Comparison of ENCODE assay signal across 8 cellular contexts in genomic region chr6:170152989-170153388, GRCh38.
DNase-seq lines count a peak whose midpoint lies in the region; ATAC-seq and TF ChIP-seq lines count a peak whose summit lies in the region.

No MANE protein-coding gene starts in this region.

- TF ChIP-seq EP300 in neural cell (conservative IDR thresholded peaks at IDR 0.05; ENCODE audit: poor library complexity, severe bottlenecking), result peak; percentile 26

- H3K4me2 ChIP-seq in neural cell (ENCODE audit: low read length), result no peak overlapping the region

- H3K4me1 Mint-ChIP-seq in activated T-cell treated with anti-CD3 and anti-CD28 coated beads, Interleukin-2, amount 50 U/mL, for 72 hours (ENCODE audit: low read depth), result peaks cover 16% of the 10 kb centered on the region

- intact Hi-C loops in tibial artery (cut with DNase I; ENCODE audit: low total_unique reads), result no loop called here

- H3K27me3 ChIP-seq in neural cell (ENCODE audit: insufficient read depth, low read depth, low read length), result no peaks in the 10 kb centered on the region
- H3K27me3 ChIP-seq in tibial artery, result peaks cover 0 to 36% of the 10 kb centered on the region in 2 donors

- H3K27me3 Mint-ChIP-seq in activated T-cell treated with anti-CD3 and anti-CD28 coated beads, Interleukin-2, amount 50 U/mL, for 72 hours (ENCODE audit: low read depth), result peaks cover 18% of the 10 kb centered on the region

- H3K4me1 ChIP-seq in ES-I3 (ENCODE audit: insufficient read depth, low read length), result peaks cover 9% of the 10 kb centered on the region; the same call in 1 of the 2 replicates
- H3K4me1 ChIP-seq in tibial artery, result peaks cover 0 to 13% (median 0%) of the 10 kb centered on the region in 4 donors

- no peak overlapping the region for H2AFZ ChIP-seq in neural cell (ENCODE audit: low read depth, low read length)

- no peak overlapping the region for H3K27ac Mint-ChIP-seq in activated T-cell treated with anti-CD3 and anti-CD28 coated beads, Interleukin-2, amount 50 U/mL, for 72 hours

- H3K36me3 ChIP-seq in ES-I3 (ENCODE audit: insufficient read depth, low read length), result no peaks in the 10 kb centered on the region
- no peaks in the 10 kb centered on the region for H3K36me3 ChIP-seq in neural cell (ENCODE audit: insufficient read depth, low read length)
- no peaks in the 10 kb centered on the region for H3K36me3 ChIP-seq in tibial artery

- TF ChIP-seq CTCF in neural cell (IDR thresholded peaks at IDR 0.05; ENCODE audit: poor library complexity, severe bottlenecking) (no peak), tibial artery (IDR thresholded peaks at IDR 0.05) (no peak)

- no peaks in the 10 kb centered on the region for H3K9me3 Mint-ChIP-seq in activated T-cell treated with anti-CD3 and anti-CD28 coated beads, Interleukin-2, amount 50 U/mL, for 72 hours

- no peak overlapping the region for H3K4me3 Mint-ChIP-seq in activated T-cell treated with anti-CD3 and anti-CD28 coated beads, Interleukin-2, amount 50 U/mL, for 72 hours

- no peak for TF ChIP-seq RAD21 in neural cell (conservative IDR thresholded peaks at IDR 0.05)

- no peaks in the 10 kb centered on the region for H3K79me2 ChIP-seq in neural cell (replicated peaks; ENCODE audit: insufficient read depth, low read length)

- DNase-seq in NCI-H2107 (lab: John Stamatoyannopoulos, UW), result peak; percentile 80
- DNase-seq in dermis microvascular lymphatic vessel endothelial cell (ENCODE audit: low read depth in 2 of 2), result peak; percentile 27 to 43
- no peak for DNase-seq in tibial artery
- no peak for DNase-seq in activated T-cell treated with anti-CD3 and anti-CD28 coated beads, Interleukin-2, amount 50 U/mL, for 72 hours

- H3K9me3 ChIP-seq in ES-I3 (ENCODE audit: control insufficient read depth, insufficient read depth, low read length), result no peaks in the 10 kb centered on the region
- no peaks in the 10 kb centered on the region for H3K9me3 ChIP-seq in neural cell (ENCODE audit: low read length)
- H3K9me3 ChIP-seq in tibial artery, result no peaks in the 10 kb centered on the region

- no peaks in the 10 kb centered on the region for H3F3A ChIP-seq in neural cell (ENCODE audit: insufficient read depth, low read length, poor library complexity, severe bottlenecking)

- ATAC-seq in GM18861 (IDR thresholded peaks at IDR 0.05; ENCODE audit: unreplicated experiment) (no peak), GM19467 (IDR thresholded peaks at IDR 0.05; ENCODE audit: unreplicated experiment) (no peak)
- no peak for ATAC-seq in activated T-cell treated with anti-CD3 and anti-CD28 coated beads, Interleukin-2, amount 50 U/mL, for 72 hours (replicated peaks in 1 of 2)

- H3K9ac ChIP-seq in ES-I3 (ENCODE audit: low read depth, low read length), result peak overlapping the region; percentile 15; the same call in 1 of the 2 replicates
- no peak overlapping the region for H3K9ac ChIP-seq in neural cell (ENCODE audit: low read length)

- H3K4me3 ChIP-seq in neural cell (ENCODE audit: low read length) (no peak overlapping the region), tibial artery (no peak overlapping the region)

- no peaks in the 10 kb centered on the region for H4K20me1 ChIP-seq in neural cell (ENCODE audit: insufficient read depth)

- no peaks in the 10 kb centered on the region for H3K36me3 Mint-ChIP-seq in activated T-cell treated with anti-CD3 and anti-CD28 coated beads, Interleukin-2, amount 50 U/mL, for 72 hours (ENCODE audit: insufficient read depth in 2 of 2)

- H3K27ac ChIP-seq in neural cell (ENCODE audit: low read length), result no peak overlapping the region
- no peak overlapping the region for H3K27ac ChIP-seq in tibial artery

- no peaks in the 10 kb centered on the region for H3K9me2 ChIP-seq in neural cell (ENCODE audit: insufficient read depth, low read length)

TF ChIP-seq in neural cell, 6 proteins besides CTCF, POLR2A, EP300 and RAD21:
- TF ChIP-seq POLR2AphosphoS5 (IDR thresholded peaks at IDR 0.05) (peak; percentile 18), SMC3 (conservative IDR thresholded peaks at IDR 0.05; ENCODE audit: poor library complexity) (no peak), EZH2 (IDR thresholded peaks at IDR 0.05; ENCODE audit: borderline replicate concordance, insufficient read depth, low read length, poor library complexity, severe bottlenecking) (no peak)
TF ChIP-seq in neural cell: peak in this region for 1.

Comparison
In these comparisons a context has a peak if more than half of its experiments do, and no peak if none do; other contexts are left out.
1. DNase-seq: peak in NCI-H2107 (single experiment) and dermis microvascular lymphatic vessel endothelial cell (2 of 2); none in tibial artery (0 of 2) and activated T-cell treated with anti-CD3 and anti-CD28 coated beads, Interleukin-2, amount 50 U/mL, for 72 hours (0 of 2).